ENCODE assay signal across 21 cellular contexts in genomic region chr9:135533093-135533492, GRCh38. TPM values are rescaled to one million over a fixed set of nuclear protein-coding genes. Genes with fewer than 3 reads are reported as not detected.
DNase-seq lines count a peak whose midpoint lies in the region; ATAC-seq and TF ChIP-seq lines count a peak whose summit lies in the region.
"Had no signal": no experiment of that assay in that cellular context is flagged by ENCODE, and none has a peak within 500 bp of the region (broad histone marks: within the 10 kb centered on the region; RNA-seq: fewer than 3 reads in every experiment).

No MANE protein-coding gene starts in this region.

- H3K36me3 ChIP-seq in H7 (replicated peaks; ENCODE audit: control insufficient read depth, insufficient read depth, low read length) (no peaks in the 10 kb centered on the region), sigmoid colon (no peaks in the 10 kb centered on the region)
- H3K36me3 ChIP-seq: BLaER1, SJSA1 had no signal

- H3K27ac ChIP-seq in sigmoid colon = no peak overlapping the region
- H3K27ac ChIP-seq: BLaER1, PC-9, SJSA1 had no signal

- ATAC-seq in HG03159 (IDR thresholded peaks at IDR 0.05; ENCODE audit: unreplicated experiment) = no peak
- no peak for ATAC-seq in activated CD4-positive, alpha-beta T cell treated with anti-CD3 and anti-CD28 coated beads for 36 hours

- no peak overlapping the region for H3K4me3 ChIP-seq in H7 (ENCODE audit: insufficient read depth, low read depth, low read length)
- no peak overlapping the region for H3K4me3 ChIP-seq in sigmoid colon
- H3K4me3 ChIP-seq: BLaER1, PC-9, SJSA1 had no signal

- no peaks in the 10 kb centered on the region for H3K4me1 Mint-ChIP-seq in activated CD4-positive, alpha-beta T cell treated with anti-CD3 and anti-CD28 coated beads for 36 hours

- TF ChIP-seq POLR2A in sigmoid colon (IDR thresholded peaks at IDR 0.05) = no peak

- no peaks in the 10 kb centered on the region for H3K9me3 Mint-ChIP-seq in activated CD4-positive, alpha-beta T cell treated with anti-CD3 and anti-CD28 coated beads for 36 hours (ENCODE audit: low read depth)
- H3K9me3 Mint-ChIP-seq: CD4-positive, alpha-beta memory T cell; H9 had no signal

- DNase-seq in DMS53 (lab: John Stamatoyannopoulos, UW) (peak; percentile 42), DMS53 treated with DMSO at 0.1 percent for 48 hours (lab: John Stamatoyannopoulos, UW; ENCODE audit: unreplicated experiment) (no peak), H7 (peak; percentile 19), sigmoid colon (peak; percentile 14), DMS79 treated with DMSO at 0.1 percent for 48 hours (lab: John Stamatoyannopoulos, UW) (no peak)
- DNase-seq in activated CD8-positive, alpha-beta memory T cell treated with anti-CD3 and anti-CD28 coated beads, Interleukin-2, amount 50 U/mL, for 48 hours = peak; percentile 10
- DNase-seq in activated CD4-positive, alpha-beta T cell treated with anti-CD3 and anti-CD28 coated beads for 36 hours = no peak
- DNase-seq: 8988T; Calu3; CD4-positive, alpha-beta memory T cell; H9; MM.1S; NCI-H1105 treated with DMSO at 0.1 percent for 48 hours; NCI-H1694; NCI-H2227 treated with DMSO at 0.1 percent for 48 hours; NCI-H510A treated with DMSO at 0.1 percent for 48 hours; PC-9 had no signal

- no peak overlapping the region for H3K4me3 Mint-ChIP-seq in activated CD4-positive, alpha-beta T cell treated with anti-CD3 and anti-CD28 coated beads for 36 hours
- H3K4me3 Mint-ChIP-seq: CD4-positive, alpha-beta memory T cell; H9 had no signal

- CTCF ChIA-PET in activated CD4-positive, alpha-beta T cell treated with anti-CD3 and anti-CD28 coated beads for 36 hours (lab: Charles Lee) = no interaction called here

- H3K9me3 ChIP-seq in sigmoid colon = no peaks in the 10 kb centered on the region
- H3K9me3 ChIP-seq: BLaER1, SJSA1 had no signal

- no peaks in the 10 kb centered on the region for H3K4me1 ChIP-seq in sigmoid colon
- H3K4me1 ChIP-seq: SJSA1 had no signal

- H3K27me3 ChIP-seq in H7 (ENCODE audit: control insufficient read depth, insufficient read depth, low read length) (no peaks in the 10 kb centered on the region), sigmoid colon (peaks cover 0 to 21% (median 0%) of the 10 kb centered on the region in 3 donors)
- H3K27me3 ChIP-seq: SJSA1 had no signal

- POLR2A ChIA-PET in activated CD4-positive, alpha-beta T cell treated with anti-CD3 and anti-CD28 coated beads for 36 hours (lab: Charles Lee) = no interaction called here

- no peaks in the 10 kb centered on the region for H3K36me3 Mint-ChIP-seq in activated CD4-positive, alpha-beta T cell treated with anti-CD3 and anti-CD28 coated beads for 36 hours (ENCODE audit: low read depth)
- H3K36me3 Mint-ChIP-seq: CD4-positive, alpha-beta memory T cell had no signal

- no peak for TF ChIP-seq EP300 in sigmoid colon (IDR thresholded peaks at IDR 0.05)

- H3K27ac Mint-ChIP-seq in activated CD4-positive, alpha-beta T cell treated with anti-CD3 and anti-CD28 coated beads for 36 hours = no peak overlapping the region
- H3K27ac Mint-ChIP-seq: CD4-positive, alpha-beta memory T cell; H9 had no signal

- peaks cover 16% of the 10 kb centered on the region for H3K27me3 Mint-ChIP-seq in activated CD4-positive, alpha-beta T cell treated with anti-CD3 and anti-CD28 coated beads for 36 hours

- intact Hi-C loops in sigmoid colon (cut with DNase I) = no loop called here
- intact Hi-C loops in activated CD4-positive, alpha-beta T cell treated with anti-CD3 and anti-CD28 coated beads for 36 hours (cut with DNase I, micrococcal nuclease) = no loop called here

- 86% methylated on average over 3 of the region's 3 CpGs for WGBS in sigmoid colon, 2 donors

- no peak for TF ChIP-seq CTCF in sigmoid colon (IDR thresholded peaks at IDR 0.05)

RNA-seq across cellular contexts. Expression of gene LCN1, which starts 11.9 kb away (rescaled TPM):
- total RNA-seq in H7 (2014; rRNA removed; shearing (Covaris generic)) = not detected in 2 replicates
- total RNA-seq in sigmoid colon = not detected
- polyA plus RNA-seq in sigmoid colon = under 1 TPM in 1 of 3 donors, not detected in 2; 0.10 TPM
- total RNA-seq in activated CD4-positive, alpha-beta T cell treated with anti-CD3 and anti-CD28 coated beads for 36 hours = not detected
- total RNA-seq: Calu3; CD4-positive, alpha-beta memory T cell; H9; LHCN-M2; PC-9; SJSA1 had no signal
- polyA plus RNA-seq: CD4-positive, alpha-beta memory T cell had no signal

RNA-seq across cellular contexts. Expression of gene OBP2A, which starts 12.8 kb away (rescaled TPM):
- total RNA-seq in H7 (2014; rRNA removed; shearing (Covaris generic)) = not detected in 2 replicates
- total RNA-seq in sigmoid colon = not detected
- polyA plus RNA-seq in sigmoid colon = not detected
- total RNA-seq in activated CD4-positive, alpha-beta T cell treated with anti-CD3 and anti-CD28 coated beads for 36 hours = not detected
- total RNA-seq: Calu3; CD4-positive, alpha-beta memory T cell; H9; LHCN-M2; PC-9; SJSA1 had no signal
- polyA plus RNA-seq: CD4-positive, alpha-beta memory T cell had no signal

RNA-seq across cellular contexts. Expression of gene PAEP, which starts 28.5 kb away (rescaled TPM):
- total RNA-seq in H7 (2014; rRNA removed; shearing (Covaris generic)) = not detected in 2 replicates
- total RNA-seq in sigmoid colon = not detected
- not detected for polyA plus RNA-seq in sigmoid colon
- total RNA-seq in activated CD4-positive, alpha-beta T cell treated with anti-CD3 and anti-CD28 coated beads for 36 hours = not detected
- total RNA-seq: CD4-positive, alpha-beta memory T cell; H9; LHCN-M2; PC-9; SJSA1 had no signal
- polyA plus RNA-seq: CD4-positive, alpha-beta memory T cell had no signal

RNA-seq across cellular contexts. Expression of gene MRPS2, which starts 32.6 kb away (rescaled TPM):
- 115 and 121 TPM in 2 replicates for total RNA-seq in H7 (2014; rRNA removed; shearing (Covaris generic))
- 10 to 100 TPM; 30.0 to 38.0 (median 36.4) TPM for total RNA-seq in sigmoid colon
- polyA plus RNA-seq in sigmoid colon = 10 to 100 TPM; 36.5 to 61.6 (median 37.8) TPM
- total RNA-seq in activated CD4-positive, alpha-beta T cell treated with anti-CD3 and anti-CD28 coated beads for 36 hours = 10 to 100 TPM; 50.0 to 70.6 TPM

RNA-seq across cellular contexts. Expression of gene PPP1R26, which starts 53.5 kb away (rescaled TPM):
- 40.8 and 58.8 TPM in 2 replicates for total RNA-seq in H7 (2014; rRNA removed; shearing (Covaris generic))
- total RNA-seq in sigmoid colon = 10 to 100 TPM in 1 of 4 donors, 1 to 10 TPM in 3; 8.8 to 12.7 (median 9.8) TPM
- polyA plus RNA-seq in sigmoid colon = 10 to 100 TPM in 1 of 3 donors, 1 to 10 TPM in 2; 4.8 to 10.9 (median 5.3) TPM
- 1 to 10 TPM; 1.5 to 2.4 TPM for total RNA-seq in activated CD4-positive, alpha-beta T cell treated with anti-CD3 and anti-CD28 coated beads for 36 hours

Comparison
In these comparisons a context has a peak if more than half of its experiments do, and no peak if none do; other contexts are left out.
1. DNase-seq: peak in DMS53 (single experiment), H7 (single experiment), activated CD8-positive, alpha-beta memory T cell treated with anti-CD3 and anti-CD28 coated beads, Interleukin-2, amount 50 U/mL, for 48 hours (single experiment) and sigmoid colon (single experiment); none in DMS53 treated with DMSO at 0.1 percent for 48 hours (single experiment), activated CD4-positive, alpha-beta T cell treated with anti-CD3 and anti-CD28 coated beads for 36 hours (single experiment) and DMS79 treated with DMSO at 0.1 percent for 48 hours (single experiment).